8 cellular contexts compared by ENCODE assay signal in the genomic region with DNA sequence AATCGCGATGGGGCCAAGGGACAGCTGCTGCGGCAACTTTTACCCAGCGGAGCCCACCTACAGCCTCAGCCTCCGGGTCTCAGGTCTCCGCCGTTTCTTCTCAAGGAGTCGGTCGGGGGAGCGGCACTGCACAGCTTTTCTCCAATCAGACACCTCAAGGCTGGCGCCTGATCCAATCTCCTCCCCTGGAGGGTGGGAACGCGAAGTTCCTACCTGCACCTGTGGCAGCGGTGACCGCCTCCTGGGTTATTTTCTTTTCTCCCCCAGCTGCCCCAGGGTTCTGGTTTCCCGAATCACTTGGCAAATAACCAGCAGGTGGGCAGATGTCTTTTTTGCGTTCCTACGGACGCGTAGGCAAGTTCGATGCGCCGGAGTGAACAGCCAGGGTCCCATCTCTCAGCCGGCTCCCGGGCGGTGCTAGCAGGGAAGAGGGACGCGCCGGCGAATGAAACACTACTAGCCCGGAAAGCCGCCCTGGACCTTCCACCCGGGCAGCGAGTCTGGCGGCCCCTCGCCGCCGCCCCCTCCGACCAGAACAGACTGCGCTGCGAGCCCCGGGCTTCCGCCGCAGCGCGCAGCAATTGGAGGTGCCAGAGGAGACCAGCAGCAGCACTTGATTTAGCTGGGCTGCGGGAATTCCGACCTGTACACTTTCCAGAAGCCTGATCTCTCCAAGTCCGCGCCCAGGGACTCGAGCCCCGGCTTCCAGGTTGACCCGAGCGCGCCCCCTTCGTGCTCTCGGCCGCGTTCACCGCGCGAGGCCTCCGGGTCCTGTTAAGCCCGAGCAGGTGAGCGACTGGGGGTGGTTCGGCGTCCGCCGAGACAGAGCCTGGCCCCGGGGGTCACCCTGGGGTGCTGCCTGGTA. TPM values are rescaled to one million over a fixed set of nuclear protein-coding genes. Genes with fewer than 3 reads are reported as not detected.
DNase-seq lines count a peak whose midpoint lies in the region; ATAC-seq and TF ChIP-seq lines count a peak whose summit lies in the region.

PRR15 (plus strand) TSS at position 246 of the 865 bp plus-strand sequence. CDS start 2,495 bp downstream, outside the sequence.

- no peaks in the 10 kb centered on the region for H3K9me2 ChIP-seq in PC-9 (ENCODE audit: insufficient read depth)

- peaks cover 44% of the 10 kb centered on the region for H3K4me1 ChIP-seq in PC-9 (replicated peaks; ENCODE audit: insufficient read depth)
- no peaks in the 10 kb centered on the region for H3K4me1 ChIP-seq in mucosa of descending colon (ENCODE audit: low read depth)
- H3K4me1 ChIP-seq in upper lobe of right lung: peaks cover 35% of the 10 kb centered on the region

- H3K27ac Mint-ChIP-seq in endothelial cell (ENCODE audit: unreplicated experiment): peak within 1 kb of the TSS; percentile 65

- H3K36me3 Mint-ChIP-seq in endothelial cell (ENCODE audit: low read depth, unreplicated experiment): peaks cover 6% of the 10 kb centered on the region

- H3K4me3 ChIP-seq in GM12864 (ENCODE audit: low read depth, low read length) (peak within 1 kb of the TSS; percentile 7), PC-9 (peak within 1 kb of the TSS; percentile 72), mucosa of descending colon (peak within 1 kb of the TSS; percentile 63), upper lobe of right lung (peak within 1 kb of the TSS; percentile 53)

- H3K79me2 ChIP-seq in PC-9 (ENCODE audit: low read depth): peaks cover 78% of the 10 kb centered on the region

- no peak for DNase-seq in GM12864 (ENCODE audit: low read depth)
- peak; percentile 95 to 96 for DNase-seq in PC-9
- peak; percentile 56 for DNase-seq in endothelial cell (ENCODE audit: low spot score)
- peak; percentile 90 to 94 (median 93) for DNase-seq in mucosa of descending colon
- DNase-seq in upper lobe of right lung: no peak
- no peak for DNase-seq in dedifferentiated amniotic fluid mesenchymal stem cell (ENCODE audit: extremely low spot score)
- DNase-seq in KG1 (lab: John Stamatoyannopoulos, UW): no peak

- H3K27ac ChIP-seq in 22Rv1 (peak within 1 kb of the TSS; percentile 88), PC-9 (peak within 1 kb of the TSS; percentile 92), upper lobe of right lung (no peak within 1 kb of the TSS)

- ATAC-seq in mucosa of descending colon: peak; percentile 86
- peak; percentile 40 for ATAC-seq in upper lobe of right lung

- TF ChIP-seq CTCF in 22Rv1 (IDR thresholded peaks at IDR 0.05) (peak; percentile 37), GM12864 (IDR thresholded peaks at IDR 0.05; ENCODE audit: low read depth, low read length, missing control alignments) (no peak), PC-9 (conservative IDR thresholded peaks at IDR 0.05) (peak; percentile 38), endothelial cell (IDR thresholded peaks at IDR 0.05; ENCODE audit: unreplicated experiment) (no peak), mucosa of descending colon (IDR thresholded peaks at IDR 0.05) (no peak), upper lobe of right lung (IDR thresholded peaks at IDR 0.05) (no peak)

- peaks cover 2% of the 10 kb centered on the region for H3K27me3 Mint-ChIP-seq in endothelial cell (ENCODE audit: unreplicated experiment)

- H3F3A ChIP-seq in PC-9 (ENCODE audit: insufficient read depth, low read depth): peaks cover 45% of the 10 kb centered on the region

- peaks cover 39% of the 10 kb centered on the region for H3K36me3 ChIP-seq in PC-9 (ENCODE audit: low read depth)
- H3K36me3 ChIP-seq in mucosa of descending colon (ENCODE audit: low read depth): no peaks in the 10 kb centered on the region
- no peaks in the 10 kb centered on the region for H3K36me3 ChIP-seq in upper lobe of right lung

- H3K27me3 ChIP-seq in PC-9 (ENCODE audit: insufficient read depth, low read depth) (no peaks in the 10 kb centered on the region), upper lobe of right lung (peaks cover 74% of the 10 kb centered on the region)

- H4K20me1 ChIP-seq in PC-9 (ENCODE audit: insufficient read depth): no peaks in the 10 kb centered on the region

- H3K9me3 ChIP-seq in PC-9 (ENCODE audit: insufficient read depth, low read depth) (peaks cover 16% of the 10 kb centered on the region; the same call in 1 of the 2 replicates), mucosa of descending colon (no peaks in the 10 kb centered on the region), upper lobe of right lung (no peaks in the 10 kb centered on the region)

- TSS peak; percentile 53 for BruUV-seq in PC-9 (replicated peaks; lab: Mats Ljungman, UMichigan)

- H3K4me1 Mint-ChIP-seq in endothelial cell (ENCODE audit: unreplicated experiment): peaks cover 6% of the 10 kb centered on the region

- peak within 1 kb of the TSS; percentile 84 for H2AFZ ChIP-seq in PC-9

- peak within 1 kb of the TSS; percentile 91 for H3K4me2 ChIP-seq in PC-9

- POLR2A ChIA-PET in PC-9 (lab: Charles Lee; ENCODE audit: unreplicated experiment): interaction anchor here (0.5 to 1.1 kb wide), 9 partner anchors 11 to 424 kb away, joined by 3 to 5 read pairs (median 4); no protein-coding TSS in a partner anchor

- no peaks in the 10 kb centered on the region for H3K9me3 Mint-ChIP-seq in endothelial cell (ENCODE audit: unreplicated experiment)

- CTCF ChIA-PET in PC-9 (lab: Charles Lee): no interaction called here

- intact Hi-C loops in PC-9 (cut with micrococcal nuclease; ENCODE audit: unreplicated experiment) (loop anchor here (1.0 to 10.0 kb wide), 9 partner anchors 42 to 637 kb away; partner anchors contain the start of gene FKBP14), mucosa of descending colon (cut with DNase I, micrococcal nuclease) (no loop called here), upper lobe of right lung (cut with DNase I) (no loop called here)

- H3K4me3 Mint-ChIP-seq in endothelial cell (ENCODE audit: unreplicated experiment): peak within 1 kb of the TSS; percentile 90

RNA-seq across cellular contexts. Expression of gene PRR15, which starts in this region (rescaled TPM):
- total RNA-seq in PC-9 (2021) (64.9 and 71.6 TPM in 2 replicates), endothelial cell (ENCODE audit: unreplicated experiment) (2.9 TPM), mucosa of descending colon (100 to 1,000 TPM; 104 to 356 (median 173) TPM), upper lobe of right lung (2.1 TPM)

Comparison
In these comparisons a context has a peak if more than half of its experiments do, and no peak if none do; other contexts are left out.
1. RNA of gene PRR15 (total RNA-seq): 104 to 356 TPM in mucosa of descending colon and 64.9 to 71.6 TPM in PC-9; 2.9 TPM in endothelial cell (single experiment) and 2.1 TPM in upper lobe of right lung (single experiment); every median in the first group is over 10 times any median in the second.
2. CTCF ChIP-seq: peak in 22Rv1 (single experiment) and PC-9 (single experiment); none in GM12864 (single experiment), endothelial cell (single experiment), mucosa of descending colon (single experiment) and upper lobe of right lung (single experiment).
3. DNase-seq: peak in PC-9 (2 of 2), endothelial cell (single experiment) and mucosa of descending colon (3 of 3); none in GM12864 (single experiment), upper lobe of right lung (single experiment), dedifferentiated amniotic fluid mesenchymal stem cell (single experiment) and KG1 (single experiment).
4. H3K4me3 ChIP-seq: peak in every context shown above with its lines; median percentile 72 in PC-9; 63 in mucosa of descending colon; 53 in upper lobe of right lung; 7 in GM12864.